ENCODE assay signal across 8 cellular contexts in the genomic region with DNA sequence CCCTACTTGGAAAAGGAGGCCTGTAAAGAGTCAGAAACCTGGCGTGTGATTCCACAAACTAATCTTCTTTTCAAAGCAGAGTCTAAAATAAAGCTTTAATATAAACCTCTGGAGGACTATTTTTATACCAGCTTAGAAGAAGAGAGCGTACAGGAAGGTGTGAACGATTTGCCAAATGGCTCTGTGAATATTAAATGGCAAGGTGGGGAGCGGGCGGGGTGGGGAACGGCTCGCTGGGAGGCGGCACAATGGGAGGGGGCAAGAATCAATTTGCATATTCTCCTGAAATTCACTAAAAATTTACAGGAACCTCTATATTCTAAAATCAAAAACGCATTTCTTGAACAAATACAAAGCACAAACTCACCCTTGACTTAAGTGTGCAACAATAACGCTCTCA. TPM values are rescaled to one million over a fixed set of nuclear protein-coding genes. Genes with fewer than 3 reads are reported as not detected.
DNase-seq lines count a peak whose midpoint lies in the region; TF ChIP-seq lines count a peak whose summit lies in the region.

No MANE protein-coding gene starts in this region.

- no peak overlapping the region for H3K27ac Mint-ChIP-seq in activated CD4-positive, alpha-beta T cell treated with anti-CD3 and anti-CD28 coated beads, Interleukin-2, amount 10 ng/mL, durations not matched to agents 24 days and 14 days

- no peak overlapping the region for H3K27ac ChIP-seq in tibial artery

- peaks cover 6% of the 10 kb centered on the region for H3K27me3 Mint-ChIP-seq in activated CD4-positive, alpha-beta T cell treated with anti-CD3 and anti-CD28 coated beads, Interleukin-2, amount 10 ng/mL, durations not matched to agents 24 days and 14 days

- H3K36me3 ChIP-seq in tibial artery: peaks cover 8 to 12% (median 9%) of the 10 kb centered on the region in 3 donors

- H3K4me3 ChIP-seq in astrocyte of the cerebellum (ENCODE audit: low read depth, low read length) (peak overlapping the region; percentile 78), lower leg skin (ENCODE audit: low read depth, poor library complexity, severe bottlenecking) (peak overlapping the region; percentile 83), tibial artery (peak overlapping the region; percentile 66 to 81)

- H3K9me3 ChIP-seq in tibial artery: peaks cover 3 to 48% (median 9%) of the 10 kb centered on the region in 3 donors

- peaks cover 42% of the 10 kb centered on the region for H3K36me3 Mint-ChIP-seq in activated CD4-positive, alpha-beta T cell treated with anti-CD3 and anti-CD28 coated beads, Interleukin-2, amount 10 ng/mL, durations not matched to agents 24 days and 14 days (ENCODE audit: low read depth)

- no peaks in the 10 kb centered on the region for H3K27me3 ChIP-seq in tibial artery

- H3K9me3 Mint-ChIP-seq in activated CD4-positive, alpha-beta T cell treated with anti-CD3 and anti-CD28 coated beads, Interleukin-2, amount 10 ng/mL, durations not matched to agents 24 days and 14 days: peaks cover 33% of the 10 kb centered on the region

- 44 to 46% methylated on average over 10 of the region's 10 CpGs for WGBS in lower leg skin, 2 donors

- no peak for DNase-seq in activated CD4-positive, alpha-beta T cell treated with anti-CD3 and anti-CD28 coated beads, Interleukin-2, amount 10 ng/mL, durations not matched to agents 24 days and 14 days
- no peak for DNase-seq in activated CD4-positive, alpha-beta T cell treated with anti-CD3 and anti-CD28 coated beads, Interleukin-2, amount 50 U/mL, for 48 hours
- DNase-seq in astrocyte of the cerebellum (ENCODE audit: low read depth) (no peak), lower leg skin (ENCODE audit: low spot score in 2 of 2) (no peak), tibial artery (no peak), GM03348 (ENCODE audit: low spot score) (no peak), NCI-H2029 treated with DMSO at 0.1 percent for 48 hours (lab: John Stamatoyannopoulos, UW) (no peak)
- no peak for DNase-seq in stimulated activated CD4-positive, alpha-beta T cell treated with anti-CD3 and anti-CD28 coated beads, Interleukin-4, amount 100 ng/mL, for 24 hours

- H3K4me1 ChIP-seq in tibial artery: peaks cover 0 to 16% (median 6%) of the 10 kb centered on the region in 4 donors

- peak overlapping the region; percentile 100 for H3K4me3 Mint-ChIP-seq in activated CD4-positive, alpha-beta T cell treated with anti-CD3 and anti-CD28 coated beads, Interleukin-2, amount 10 ng/mL, durations not matched to agents 24 days and 14 days

- intact Hi-C loops in activated CD4-positive, alpha-beta T cell treated with anti-CD3 and anti-CD28 coated beads, Interleukin-2, amount 10 ng/mL, durations not matched to agents 24 days and 14 days (cut with micrococcal nuclease): loop anchor here (5.0 kb wide), 2 partner anchors 37 to 58 kb away; a partner anchor contains a TSS
- intact Hi-C loops in lower leg skin (cut with DNase I; ENCODE audit: low total_unique reads) (no loop called here), tibial artery (cut with DNase I; ENCODE audit: low total_unique reads) (no loop called here)

- no peak for TF ChIP-seq CTCF in astrocyte of the cerebellum (IDR thresholded peaks at IDR 0.05; ENCODE audit: low read depth, low read length, missing control alignments)
- no peak for TF ChIP-seq CTCF in lower leg skin (IDR thresholded peaks at IDR 0.05)
- TF ChIP-seq CTCF in tibial artery (IDR thresholded peaks at IDR 0.05): no peak

- TF ChIP-seq POLR2A in lower leg skin (IDR thresholded peaks at IDR 0.05): no peak

- peaks cover 35% of the 10 kb centered on the region for H3K4me1 Mint-ChIP-seq in activated CD4-positive, alpha-beta T cell treated with anti-CD3 and anti-CD28 coated beads, Interleukin-2, amount 10 ng/mL, durations not matched to agents 24 days and 14 days

- in situ Hi-C loops in astrocyte of the cerebellum (cut with HindIII; ENCODE audit: low sequenced_read_pairs): loop anchor here (5.0 kb wide), 1 partner anchor 33 kb away; no protein-coding TSS in a partner anchor

RNA-seq across cellular contexts. Expression of a gene that starts 1.0 kb away (rescaled TPM):
- total RNA-seq in activated CD4-positive, alpha-beta T cell treated with anti-CD3 and anti-CD28 coated beads, Interleukin-2, amount 10 ng/mL, durations not matched to agents 24 days and 14 days: 19.5 and 24.6 TPM in 2 replicates
- 1 to 10 TPM; 1.8 to 6.8 (median 4.1) TPM for total RNA-seq in lower leg skin

RNA-seq across cellular contexts. Expression of a gene that starts 35.7 kb away (rescaled TPM):
- 14.7 and 16.1 TPM in 2 replicates for total RNA-seq in activated CD4-positive, alpha-beta T cell treated with anti-CD3 and anti-CD28 coated beads, Interleukin-2, amount 10 ng/mL, durations not matched to agents 24 days and 14 days
- 10 to 100 TPM in 2 of 4 donors, 1 to 10 TPM in 2; 5.7 to 14.7 (median 8.7) TPM for total RNA-seq in lower leg skin

RNA-seq across cellular contexts. Expression of a gene that starts 58.2 kb away (rescaled TPM):
- 4.4 and 6.7 TPM in 2 replicates for total RNA-seq in activated CD4-positive, alpha-beta T cell treated with anti-CD3 and anti-CD28 coated beads, Interleukin-2, amount 10 ng/mL, durations not matched to agents 24 days and 14 days
- total RNA-seq in lower leg skin: 1 to 10 TPM in 2 of 4 donors, under 1 TPM in 2; 0.30 to 4.8 (median 1.4) TPM
